In genomic region chr10:73625884-73626753, GRCh38 we compare ENCODE assay signal across 8 cellular contexts. TPM values are rescaled to one million over a fixed set of nuclear protein-coding genes. Genes with fewer than 3 reads are reported as not detected.
A peak's percentile ranks its signal among the peaks of the same experiment; 100 is the strongest.
DNase-seq lines count a peak whose midpoint lies in the region; ATAC-seq and TF ChIP-seq lines count a peak whose summit lies in the region.

No MANE protein-coding gene starts in this region.

- CTCF ChIA-PET in BJ (lab: Yijun Ruan, JAX), result no interaction called here

- TF ChIP-seq CTCF in BJ (IDR thresholded peaks at IDR 0.05; ENCODE audit: insufficient read depth, low read depth, low read length) (no peak), coronary artery (IDR thresholded peaks at IDR 0.05) (no peak)

- ATAC-seq in HG03457 (IDR thresholded peaks at IDR 0.05; ENCODE audit: unreplicated experiment) (peak; percentile 90), left colon (peak; percentile 90)

- intact Hi-C loops in left colon (cut with DNase I, micrococcal nuclease), result no loop called here

- H3K36me3 ChIP-seq in BJ (ENCODE audit: control insufficient read depth, insufficient read depth, low read length), result no peaks in the 10 kb centered on the region

- H3K4me3 ChIP-seq in BJ (ENCODE audit: low read depth, low read length), result peak overlapping the region; percentile 94
- peak overlapping the region; percentile 86 for H3K4me3 ChIP-seq in coronary artery

- H3K27me3 ChIP-seq in BJ (ENCODE audit: control insufficient read depth, insufficient read depth, low read length), result no peaks in the 10 kb centered on the region

- POLR2A ChIA-PET in BJ (lab: Charles Lee), result no interaction called here

- H3K27ac ChIP-seq in coronary artery, result peak overlapping the region; percentile 79 to 85

- DNase-seq in BJ (ENCODE audit: low read depth) (peak; percentile 93), GM19240 (ENCODE audit: insufficient read length, low spot score) (peak; percentile 95), NCI-H524 (lab: John Stamatoyannopoulos, UW) (peak; percentile 73 to 90), coronary artery (ENCODE audit: low spot score) (peak; percentile 96), left colon (peak; percentile 97)
- peak; percentile 94 for DNase-seq in activated CD4-positive, alpha-beta T cell treated with anti-CD3 and anti-CD28 coated beads for 48 hours
- DNase-seq in stimulated activated CD4-positive, alpha-beta T cell treated with anti-CD3 and anti-CD28 coated beads, Interleukin-1b, Interleukin-23, amount 100 ng/mL, for 4 hours (ENCODE audit: low read depth in 2 of 2), result peak; percentile 78 to 83

RNA-seq across cellular contexts. Expression of gene MYOZ1, which starts 15.2 kb away (rescaled TPM):
- polyA plus RNA-seq in BJ (2011; rRNA removed), result 8.3 and 9.6 TPM in 2 replicates
- 3.2 and 4.5 TPM in 2 replicates for polyA minus RNA-seq in BJ (2011; rRNA and poly(A)+ RNA removed)
- not detected for total RNA-seq in left colon

RNA-seq across cellular contexts. Expression of gene SYNPO2L, which starts 29.7 kb away (rescaled TPM):
- 0.04 and 0.05 TPM in 2 replicates for polyA plus RNA-seq in BJ (2011; rRNA removed)
- polyA minus RNA-seq in BJ (2011; rRNA and poly(A)+ RNA removed), result 0.10 and 0.14 TPM in 2 replicates
- total RNA-seq in left colon, result not detected

RNA-seq across cellular contexts. Expression of gene USP54, which starts 35.0 kb away (rescaled TPM):
- 13.7 and 13.9 TPM in 2 replicates for polyA plus RNA-seq in BJ (2011; rRNA removed)
- polyA minus RNA-seq in BJ (2011; rRNA and poly(A)+ RNA removed), result 14.9 and 17.2 TPM in 2 replicates
- total RNA-seq in left colon, result 100 to 1,000 TPM; 111 to 121 TPM

Comparison
In these comparisons a context has a peak if more than half of its experiments do, and no peak if none do; other contexts are left out.
1. Peak in every context shown above with its lines: DNase-seq, ATAC-seq, H3K4me3 ChIP-seq and H3K27ac ChIP-seq.